ENCODE assay signal across 11 cellular contexts in genomic region chr16:19810817-19811731, GRCh38.
A peak's percentile ranks its signal among the peaks of the same experiment; 100 is the strongest.
DNase-seq lines count a peak whose midpoint lies in the region; ATAC-seq, FAIRE-seq and TF ChIP-seq lines count a peak whose summit lies in the region.
"Had no signal": no experiment of that assay in that cellular context is flagged by ENCODE, and none has a peak within 500 bp of the region (broad histone marks: within the 10 kb centered on the region; RNA-seq: fewer than 3 reads in every experiment).

No MANE protein-coding gene starts in this region.

- peak overlapping the region; percentile 90 for H2AK9ac ChIP-seq in IMR-90 (replicated peaks; ENCODE audit: low read depth, low read length, poor library complexity)

- H2AK5ac ChIP-seq in IMR-90 (ENCODE audit: low read depth, low read length), result peak overlapping the region; percentile 96

- peaks cover 56% of the 10 kb centered on the region for H3K4me1 ChIP-seq in A549
- peaks cover 13% of the 10 kb centered on the region for H3K4me1 ChIP-seq in IMR-90 (ENCODE audit: control insufficient read depth, insufficient read depth, low read length)
- H3K4me1 ChIP-seq in right lobe of liver, result peaks cover 0 to 12% (median 0%) of the 10 kb centered on the region in 4 donors

- CTCF ChIA-PET in A549 (lab: Yijun Ruan, JAX), result interaction anchor here (0.8 to 2.0 kb wide), 4 partner anchors 51 to 227 kb away, joined by 3 to 5 read pairs (median 4); partner anchors contain the start of gene GPRC5B
- CTCF ChIA-PET in IMR-90 (lab: Yijun Ruan, JAX), result no interaction called here

- peak overlapping the region; percentile 70 for H2AFZ ChIP-seq in IMR-90 (replicated peaks; ENCODE audit: low read length, poor library complexity)

- H4K20me1 ChIP-seq in IMR-90 (ENCODE audit: insufficient read depth, low read length), result no peaks in the 10 kb centered on the region

- TF ChIP-seq CTCF in A549 (IDR thresholded peaks at IDR 0.05) (no peak), IMR-90 (conservative IDR thresholded peaks at IDR 0.05; ENCODE audit: low read depth, low read length) (no peak), bronchial epithelial cell (IDR thresholded peaks at IDR 0.05; ENCODE audit: insufficient read depth, low read length, severe bottlenecking) (no peak), right lobe of liver (IDR thresholded peaks at IDR 0.05) (no peak)

- peak; percentile 65 to 81; a peak in 3 of 5 replicates for TF ChIP-seq EP300 in A549 (IDR thresholded peaks at IDR 0.05)

- H4K91ac ChIP-seq in IMR-90 (ENCODE audit: insufficient read depth, low read depth, low read length), result peak overlapping the region; percentile 97

- H3K18ac ChIP-seq in IMR-90 (ENCODE audit: low read depth, low read length), result peak overlapping the region; percentile 83

- H2BK5ac ChIP-seq in IMR-90 (ENCODE audit: low read depth, low read length, poor library complexity, severe bottlenecking), result peak overlapping the region; percentile 99

- H3K4me2 ChIP-seq in A549 (peak overlapping the region; percentile 75), IMR-90 (ENCODE audit: low read depth, low read length) (peak overlapping the region; percentile 88)

- no peaks in the 10 kb centered on the region for H3K36me3 ChIP-seq in IMR-90 (ENCODE audit: control insufficient read depth, insufficient read depth, low read length)
- H3K36me3 ChIP-seq in bronchial epithelial cell (ENCODE audit: control insufficient read depth, insufficient read depth, low read length), result no peaks in the 10 kb centered on the region
- H3K36me3 ChIP-seq in right lobe of liver, result no peaks in the 10 kb centered on the region

- in situ Hi-C loops in IMR-90 (cut with MboI; ENCODE audit: low sequenced_read_pairs), result no loop called here

- H3K23ac ChIP-seq in IMR-90 (ENCODE audit: low read depth, low read length), result peak overlapping the region; percentile 75

- POLR2A ChIA-PET in A549 (lab: Yijun Ruan, JAX), result interaction anchor here (0.6 to 1.9 kb wide), 2 partner anchors 21 to 93 kb away, joined by 5 to 10 read pairs; partner anchors contain the start of genes IQCK and KNOP1
- POLR2A ChIA-PET in IMR-90 (lab: Charles Lee; ENCODE audit: unreplicated experiment), result no interaction called here

- intact Hi-C loops in IMR-90 (cut with micrococcal nuclease) (no loop called here), right lobe of liver (cut with DNase I) (no loop called here)

- H3K27ac ChIP-seq in A549 (peak overlapping the region; percentile 74 to 87), IMR-90 (ENCODE audit: insufficient read depth, low read length) (peak overlapping the region; percentile 89), right lobe of liver (peak overlapping the region in 1 of 3 donors; percentile 44)

- H2BK20ac ChIP-seq in IMR-90 (ENCODE audit: low read depth, low read length), result peak overlapping the region; percentile 100

- ATAC-seq in A549 (peak; percentile 84 to 86), IMR-90 (ENCODE audit: low read depth) (peak; percentile 83), right lobe of liver (peak; percentile 14 to 70 (median 38)), HG02981 (IDR thresholded peaks at IDR 0.05; ENCODE audit: unreplicated experiment) (no peak), HG02642 (IDR thresholded peaks at IDR 0.05; ENCODE audit: poor library complexity, unreplicated experiment) (no peak)
- ATAC-seq: stimulated activated naive B cell treated with anti-CD40 and anti-IgM and Interleukin-4, amounts not matched to agents 10 μg/mL and 1 μg/mL and 100 μg/mL, for 72 hours had no signal

- no TSS peak for BruUV-seq in IMR-90 (replicated peaks; lab: Mats Ljungman, UMichigan)

- peak overlapping the region; percentile 86 for H3K14ac ChIP-seq in IMR-90 (replicated peaks; ENCODE audit: low read depth, low read length)

- WGBS in A549 (ENCODE audit: missing lambda C conversion rate), result 2% methylated on average over 13 of the region's 13 CpGs
- WGBS in IMR-90 (ENCODE audit: extremely low coverage in 2 of 2, insufficient read length in 1 of 2), 2 experiments, result 84% methylated on average over 5 of the region's 13 CpGs; no CpG with 5 or more reads in 1 of the 2 experiments
- WGBS in right lobe of liver (ENCODE audit: insufficient coverage, low coverage, low lambda C conversion rate, missing lambda C conversion rate), result 36% methylated on average over 13 of the region's 13 CpGs

- peak overlapping the region; percentile 99 for H2BK120ac ChIP-seq in IMR-90 (ENCODE audit: low read depth, low read length)

- FAIRE-seq in A549 (lab: Jason Lieb, UNC) (peak; percentile 96), bronchial epithelial cell (lab: Jason Lieb, UNC) (no peak)

- H2BK15ac ChIP-seq in IMR-90 (ENCODE audit: low read depth, low read length), result peak overlapping the region; percentile 93; the same call in 1 of the 3 replicates

- DNase-seq in A549 (ENCODE audit: low read depth in 1 of 2, low spot score in 1 of 2) (peak; percentile 79 to 88), IMR-90 (peak; percentile 95), bronchial epithelial cell (ENCODE audit: low read depth) (peak; percentile 57), right lobe of liver (no peak), NCI-H510A (lab: John Stamatoyannopoulos, UW) (no peak), anterior cingulate cortex (lab: John Stamatoyannopoulos, UW) (no peak)
- DNase-seq: activated effector memory CD4-positive, alpha-beta T cell treated with Interleukin-2 at 50 U/mL for 16 hours; C1 segment of cervical spinal cord; stimulated activated naive B cell treated with anti-CD40 and anti-IgM and Interleukin-4, amounts not matched to agents 10 μg/mL and 1 μg/mL and 100 μg/mL, for 72 hours had no signal

- H4K5ac ChIP-seq in IMR-90 (ENCODE audit: low read depth, low read length), result peak overlapping the region; percentile 70

- peak overlapping the region; percentile 96 for H3K4ac ChIP-seq in IMR-90 (ENCODE audit: low read depth, low read length)

- H3K4me3 ChIP-seq in A549, result peak overlapping the region; percentile 8; the same call in 1 of the 3 replicates
- no peak overlapping the region for H3K4me3 ChIP-seq in IMR-90 (ENCODE audit: insufficient read depth, low read depth, low read length)
- H3K4me3 ChIP-seq in bronchial epithelial cell (ENCODE audit: low read depth, low read length), result no peak overlapping the region
- H3K4me3 ChIP-seq in right lobe of liver, result no peak overlapping the region

- H3K9me1 ChIP-seq in IMR-90 (ENCODE audit: insufficient read depth, low read length), result peaks cover 8% of the 10 kb centered on the region

- H3K56ac ChIP-seq in IMR-90 (ENCODE audit: extremely low read depth, insufficient read depth, low read length), result peak overlapping the region; percentile 76

- no peak for TF ChIP-seq POLR2A in A549 (IDR thresholded peaks at IDR 0.05; ENCODE audit: low read length)
- TF ChIP-seq POLR2A in IMR-90 (IDR thresholded peaks at IDR 0.05; ENCODE audit: low read depth, low read length), result no peak
- no peak for TF ChIP-seq POLR2A in right lobe of liver (IDR thresholded peaks at IDR 0.05)

- H3K27me3 ChIP-seq in IMR-90 (ENCODE audit: control insufficient read depth, insufficient read depth, low read length) (no peaks in the 10 kb centered on the region), bronchial epithelial cell (ENCODE audit: control insufficient read depth, insufficient read depth, low read length) (no peaks in the 10 kb centered on the region), right lobe of liver (no peaks in the 10 kb centered on the region)

- H3K9ac ChIP-seq in IMR-90 (ENCODE audit: low read depth, low read length), result no peak overlapping the region

- H4K8ac ChIP-seq in IMR-90 (ENCODE audit: low read depth in 2 of 2, low read length in 2 of 2), result peak overlapping the region in 1 of 2 experiments; percentile 93; a peak in 2 of 4 replicates

- H3K9me3 ChIP-seq in A549 (peaks cover 22% of the 10 kb centered on the region), IMR-90 (ENCODE audit: control insufficient read depth, insufficient read depth, low read length) (peaks cover under 1% of the 10 kb centered on the region; the same call in 1 of the 2 replicates), right lobe of liver (no peaks in the 10 kb centered on the region)

- TF ChIP-seq RAD21 in A549 (conservative IDR thresholded peaks at IDR 0.05 in 1 of 2, IDR thresholded peaks at IDR 0.05 in 1 of 2), result peak in 1 of 2 experiments; percentile 36; a peak in 2 of 5 replicates
- TF ChIP-seq RAD21 in IMR-90 (IDR thresholded peaks at IDR 0.05; ENCODE audit: low read length), result no peak

- dilution Hi-C loops in IMR-90 (cut with HindIII; ENCODE audit: low sequenced_read_pairs, unreplicated experiment), result no loop called here

- H3K79me1 ChIP-seq in IMR-90 (ENCODE audit: low read depth in 1 of 2, low read length in 2 of 2), result no peaks in the 10 kb centered on the region

TF ChIP-seq in A549, 52 proteins besides CTCF, POLR2A, EP300 and RAD21 (continues in another document):
- peak; percentile 67 to 76; a peak in 3 of 5 replicates for TF ChIP-seq JUN (IDR thresholded peaks at IDR 0.05)
- no peak for TF ChIP-seq CHD2 (IDR thresholded peaks at IDR 0.05; ENCODE audit: low read length, partially characterized antibody)
- TF ChIP-seq RARB (CRISPR knock-in tag; IDR thresholded peaks at IDR 0.05), result peak; percentile 95
- no peak for TF ChIP-seq KDM5A (IDR thresholded peaks at IDR 0.05)
- TF ChIP-seq MAX (IDR thresholded peaks at IDR 0.05), result peak; percentile 54; the same call in 1 of the 2 replicates
- TF ChIP-seq MYC (IDR thresholded peaks at IDR 0.05; ENCODE audit: borderline replicate concordance, low read length), result no peak

TF ChIP-seq in IMR-90, 13 proteins besides CTCF, POLR2A, EP300 and RAD21:
- TF ChIP-seq NFE2L2 (IDR thresholded peaks at IDR 0.05; ENCODE audit: low read depth, low read length) (no peak), MAFK (IDR thresholded peaks at IDR 0.05; ENCODE audit: low read depth, low read length) (peak; percentile 69), RCOR1 (IDR thresholded peaks at IDR 0.05; ENCODE audit: insufficient replicate concordance, low read length) (peak; percentile 35), CEBPB (IDR thresholded peaks at IDR 0.05; ENCODE audit: low read depth, low read length) (peak; percentile 31; the same call in 1 of the 2 replicates), USF2 (IDR thresholded peaks at IDR 0.05; ENCODE audit: low read depth, low read length) (no peak), SMC3 (IDR thresholded peaks at IDR 0.05; ENCODE audit: low read depth, low read length) (no peak)

Comparison
In these comparisons a context has a peak if more than half of its experiments do, and no peak if none do; other contexts are left out.
1. ATAC-seq: peak in A549 (2 of 2), IMR-90 (single experiment) and right lobe of liver (4 of 4); none in HG02981 (single experiment) and HG02642 (single experiment).
2. DNase-seq: peak in A549 (2 of 2), IMR-90 (single experiment) and bronchial epithelial cell (single experiment); none in right lobe of liver (0 of 3), NCI-H510A (single experiment) and anterior cingulate cortex (0 of 58).